In genomic region chr2:100957971-100958653, GRCh38 we compare ENCODE assay signal across 11 cellular contexts. TPM values are rescaled to one million over a fixed set of nuclear protein-coding genes. Genes with fewer than 3 reads are reported as not detected.
DNase-seq lines count a peak whose midpoint lies in the region; ATAC-seq lines count a peak whose summit lies in the region.
"Had no signal": no experiment of that assay in that cellular context is flagged by ENCODE, and none has a peak within 500 bp of the region (broad histone marks: within the 10 kb centered on the region; RNA-seq: fewer than 3 reads in every experiment).

No MANE protein-coding gene starts in this region.

- H3K27me3 ChIP-seq in skeletal muscle satellite cell (ENCODE audit: control insufficient read depth, insufficient read depth, low read length): no peaks in the 10 kb centered on the region

- intact Hi-C loops in left cardiac atrium (cut with DNase I): no loop called here

- peaks cover 8% of the 10 kb centered on the region for H3K36me3 ChIP-seq in skeletal muscle satellite cell (ENCODE audit: insufficient read depth, low read length)

- ATAC-seq in left cardiac atrium (peak; percentile 81 to 91), HG03025 (IDR thresholded peaks at IDR 0.05; ENCODE audit: low FRiP score, unreplicated experiment) (no peak)

- peak overlapping the region; percentile 57 for H3K4me2 ChIP-seq in skeletal muscle satellite cell (ENCODE audit: low read length)

- H3K9me3 ChIP-seq in skeletal muscle satellite cell (replicated peaks; ENCODE audit: low read length): no peaks in the 10 kb centered on the region

- DNase-seq in GM04504 (ENCODE audit: low read depth): peak; percentile 99
- peak; percentile 94 for DNase-seq in astrocyte of the hippocampus (ENCODE audit: low read depth, low spot score)
- DNase-seq in left cardiac atrium: peak; percentile 34
- DNase-seq in activated CD4-positive, alpha-beta T cell treated with anti-CD3 and anti-CD28 coated beads, Interleukin-2, amount 50 U/mL, for 4 hours: no peak
- DNase-seq in NCI-H128 (lab: John Stamatoyannopoulos, UW; ENCODE audit: unreplicated experiment): no peak
- no peak for DNase-seq in stimulated activated CD4-positive, alpha-beta T cell treated with anti-CD3 and anti-CD28 coated beads, Interleukin-12 subunit alpha, Interleukin-12 subunit beta, amount 100 ng/mL, for 4 hours
- DNase-seq: activated CD4-positive, alpha-beta T cell treated with anti-CD3 and anti-CD28 coated beads, Interleukin-2, amount 50 U/mL, for 1 hour; DND-41 had no signal

- H3K9ac ChIP-seq in skeletal muscle satellite cell (ENCODE audit: low read depth, low read length): peak overlapping the region; percentile 26

- H3K4me1 ChIP-seq in skeletal muscle satellite cell (ENCODE audit: control insufficient read depth, insufficient read depth, low read length): peaks cover 27% of the 10 kb centered on the region

- H3K4me3 ChIP-seq in skeletal muscle satellite cell (ENCODE audit: low read length): peak overlapping the region; percentile 41
- H3K4me3 ChIP-seq: coronary artery had no signal

RNA-seq across cellular contexts. Expression of gene RPL31, which starts 44.0 kb away (rescaled TPM):
- 100 to 1,000 TPM; 870 to 899 TPM for total RNA-seq in left cardiac atrium
- total RNA-seq in skeletal muscle satellite cell (2012; rRNA removed): 706 and 961 TPM in 2 replicates

Comparison
In these comparisons a context has a peak if more than half of its experiments do, and no peak if none do; other contexts are left out.
1. DNase-seq: peak in GM04504 (single experiment), astrocyte of the hippocampus (single experiment) and left cardiac atrium (single experiment); none in activated CD4-positive, alpha-beta T cell treated with anti-CD3 and anti-CD28 coated beads, Interleukin-2, amount 50 U/mL, for 4 hours (0 of 2), NCI-H128 (single experiment) and stimulated activated CD4-positive, alpha-beta T cell treated with anti-CD3 and anti-CD28 coated beads, Interleukin-12 subunit alpha, Interleukin-12 subunit beta, amount 100 ng/mL, for 4 hours (single experiment).